In the genomic region with DNA sequence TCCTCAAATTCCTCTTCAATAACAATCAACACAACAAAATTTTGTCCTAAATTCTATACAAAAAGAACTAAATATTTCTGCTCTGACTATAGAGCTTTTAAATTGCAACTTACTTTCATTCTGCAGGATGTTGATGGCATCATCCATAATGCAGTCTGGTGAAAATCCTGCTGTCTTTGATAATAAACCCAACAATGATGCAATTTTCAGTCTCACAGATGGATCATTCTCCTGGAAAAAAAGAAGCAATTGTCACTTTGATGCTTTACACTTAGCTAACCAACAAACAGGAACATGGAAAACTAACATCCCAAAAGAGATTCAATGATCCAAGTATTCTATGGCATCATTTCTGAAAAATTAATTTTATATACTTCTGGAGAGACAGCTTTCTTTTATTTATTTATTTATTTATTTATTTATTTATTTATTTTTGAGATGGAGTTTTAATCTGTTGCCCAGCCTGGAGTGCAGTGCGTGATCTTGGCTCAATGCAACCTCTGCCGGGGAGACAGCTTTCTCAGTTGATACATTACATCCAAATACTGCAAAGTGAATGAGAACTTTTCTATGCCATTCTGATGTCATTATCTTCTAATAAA, we compare ENCODE assay signal across 21 cellular contexts. TPM values are rescaled to one million over a fixed set of nuclear protein-coding genes. Genes with fewer than 3 reads are reported as not detected.
"Had no signal": no experiment of that assay in that cellular context is flagged by ENCODE, and none has a peak within 500 bp of the region (broad histone marks: within the 10 kb centered on the region; RNA-seq: fewer than 3 reads in every experiment).

No MANE protein-coding gene starts in this region.

- ATAC-seq: effector memory CD8-positive, alpha-beta T cell; heart left ventricle; mucosa of descending colon; naive thymus-derived CD8-positive, alpha-beta T cell had no signal

- H3K4me1 ChIP-seq: esophagus muscularis mucosa, heart left ventricle, right atrium auricular region, suprapubic skin, tibial artery, upper lobe of left lung, vagina had no signal

- H3K27ac ChIP-seq: epithelial cell of prostate, esophagus muscularis mucosa, heart left ventricle, neutrophil, right atrium auricular region, suprapubic skin, tibial artery, upper lobe of left lung, vagina had no signal

- H3K27me3 ChIP-seq: esophagus muscularis mucosa, heart left ventricle, neutrophil, right atrium auricular region, suprapubic skin, tibial artery, upper lobe of left lung, vagina had no signal

- H3K9me3 ChIP-seq: esophagus muscularis mucosa, mucosa of descending colon, neutrophil, right atrium auricular region, suprapubic skin, tibial artery, upper lobe of left lung, vagina had no signal

- DNase-seq: effector memory CD8-positive, alpha-beta T cell; foreskin melanocyte; heart left ventricle; kidney glomerular epithelial cell; mucosa of descending colon; naive thymus-derived CD8-positive, alpha-beta T cell; posterior cingulate gyrus; stimulated activated CD4-positive, alpha-beta T cell treated with anti-CD3 and anti-CD28 coated beads, Interleukin-12 subunit alpha, Interleukin-12 subunit beta, amount 100 ng/mL, for 4 hours; stimulated activated CD4-positive, alpha-beta T cell treated with anti-CD3 and anti-CD28 coated beads, Interleukin-2, amount 100 ng/mL, for 48 hours; stimulated activated naive CD4-positive, alpha-beta T cell treated with Interleukin-2 at 50 U/mL for 16 hours; tibial artery; upper lobe of left lung had no signal

- H3K4me3 ChIP-seq: esophagus muscularis mucosa, heart left ventricle, mucosa of descending colon, right atrium auricular region, suprapubic skin, tibial artery, upper lobe of left lung, vagina had no signal

- FAIRE-seq: colon, small intestine had no signal

RNA-seq across cellular contexts. Expression of a gene that starts 41.6 kb away (rescaled TPM):
- total RNA-seq: lung microvascular endothelial cell had no signal
